8 cellular contexts compared by ENCODE assay signal in genomic region chr17:77555741-77556291, GRCh38.
DNase-seq lines count a peak whose midpoint lies in the region; ATAC-seq, FAIRE-seq and TF ChIP-seq lines count a peak whose summit lies in the region.

No MANE protein-coding gene starts in this region.

- no peaks in the 10 kb centered on the region for H3K4me1 ChIP-seq in pancreas

- intact Hi-C loops in pancreas (cut with DNase I) = no loop called here

- WGBS in pancreas, 2 donors = 9 to 18% methylated on average over 11 of the region's 11 CpGs

- peak; percentile 46 to 75 (median 58) for ATAC-seq in pancreas
- no peak for ATAC-seq in HG02642 (IDR thresholded peaks at IDR 0.05; ENCODE audit: poor library complexity, unreplicated experiment)

- no peaks in the 10 kb centered on the region for H3K36me3 ChIP-seq in H7 (replicated peaks; ENCODE audit: control insufficient read depth, insufficient read depth, low read length)
- H3K36me3 ChIP-seq in pancreas = no peaks in the 10 kb centered on the region

- H3K9me3 ChIP-seq in pancreas = no peaks in the 10 kb centered on the region

- H3K27me3 ChIP-seq in H7 (ENCODE audit: control insufficient read depth, insufficient read depth, low read length) = no peaks in the 10 kb centered on the region; the same call in 1 of the 2 replicates
- H3K27me3 ChIP-seq in pancreas = no peaks in the 10 kb centered on the region

- H3K27ac ChIP-seq in pancreas = no peak overlapping the region

- TF ChIP-seq CTCF in epithelial cell of esophagus (IDR thresholded peaks at IDR 0.05; ENCODE audit: insufficient read depth, low read depth, low read length, missing control alignments) = no peak
- TF ChIP-seq CTCF in pancreas (IDR thresholded peaks at IDR 0.05) = no peak

- peak; percentile 58 for DNase-seq in H7
- peak; percentile 26 to 68 for DNase-seq in NCI-H446 (lab: John Stamatoyannopoulos, UW)
- peak; percentile 26 for DNase-seq in epithelial cell of esophagus (ENCODE audit: low read depth)
- peak; percentile 26 to 84 (median 70) for DNase-seq in pancreas
- DNase-seq in RCC 7860 (ENCODE audit: low spot score) = no peak
- DNase-seq in AG08395 (ENCODE audit: low spot score) = no peak
- no peak for DNase-seq in stimulated activated CD4-positive, alpha-beta T cell treated with anti-CD3 and anti-CD28 coated beads, Interleukin-1b, Interleukin-23, amount 100 ng/mL, for 48 hours

- H3K4me3 ChIP-seq in H7 (ENCODE audit: insufficient read depth, low read depth, low read length) = no peak overlapping the region
- H3K4me3 ChIP-seq in epithelial cell of esophagus (ENCODE audit: low read length) = no peak overlapping the region
- H3K4me3 ChIP-seq in pancreas = no peak overlapping the region

- FAIRE-seq in pancreas (lab: Jason Lieb, UNC) = no peak
- FAIRE-seq in RCC 7860 (lab: Jason Lieb, UNC) = no peak

Comparison
In these comparisons a context has a peak if more than half of its experiments do, and no peak if none do; other contexts are left out.
1. DNase-seq: peak in H7 (single experiment), NCI-H446 (2 of 2), epithelial cell of esophagus (single experiment) and pancreas (6 of 6); none in RCC 7860 (single experiment), AG08395 (single experiment) and stimulated activated CD4-positive, alpha-beta T cell treated with anti-CD3 and anti-CD28 coated beads, Interleukin-1b, Interleukin-23, amount 100 ng/mL, for 48 hours (single experiment).